1 cellular context compared by ENCODE assay signal in the genomic region with DNA sequence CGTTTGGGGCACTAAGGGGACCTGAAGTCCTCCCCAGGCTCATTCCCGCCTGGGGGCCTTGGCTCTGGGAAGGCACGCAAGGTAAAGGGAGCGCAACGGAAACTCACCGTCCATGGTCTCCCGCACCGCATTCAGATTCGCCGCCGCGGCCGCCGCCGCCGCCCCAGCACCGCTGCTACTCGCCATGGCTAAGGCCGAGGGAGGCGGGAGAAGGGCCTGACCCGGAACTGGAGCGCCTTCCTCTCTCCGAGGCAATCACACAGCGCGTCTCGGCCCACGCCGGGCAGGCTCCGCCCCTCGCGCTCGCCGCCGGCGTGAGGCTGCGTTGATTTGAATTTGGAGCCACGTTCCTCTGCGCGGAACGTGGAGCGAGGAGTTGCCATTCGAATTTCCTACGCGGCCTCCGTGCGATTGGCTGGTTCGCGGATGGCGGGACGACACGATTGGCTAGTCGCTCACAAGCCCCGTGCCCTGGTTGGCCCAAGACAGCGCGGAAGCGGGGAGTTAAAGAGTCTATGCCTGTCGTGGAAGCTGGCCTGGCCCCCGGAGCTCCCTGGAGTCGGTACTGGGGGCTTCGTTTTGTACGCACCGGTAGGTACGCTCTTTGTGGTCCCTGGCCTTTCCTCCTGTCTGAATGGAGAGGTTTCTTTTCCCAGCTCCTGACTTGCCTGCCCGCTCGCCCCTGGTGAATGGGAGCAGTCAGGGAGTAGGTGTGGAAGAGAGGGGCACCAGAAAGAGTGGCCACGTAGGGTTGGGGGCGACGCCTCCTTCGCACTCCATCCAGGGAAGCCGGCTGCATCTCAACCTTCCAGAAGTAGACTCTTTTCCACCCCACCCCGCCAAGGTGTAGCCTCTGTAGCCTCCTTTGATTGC.
A peak's percentile ranks its signal among the peaks of the same experiment; 100 is the strongest.
TF ChIP-seq lines count a peak whose summit lies in the region.

A gene (plus strand): TSS at position 507 of the 873 bp plus-strand sequence. CDS start 1,018 bp downstream, outside the sequence.
A gene with protein sequence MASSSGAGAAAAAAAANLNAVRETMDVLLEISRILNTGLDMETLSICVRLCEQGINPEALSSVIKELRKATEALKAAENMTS (minus strand): TSS at position 213 of the 873 bp plus-strand sequence. CDS start 27 bp downstream, at position 186.

TF ChIP-seq in HEK293, 187 proteins besides CTCF, POLR2A, EP300 and RAD21 (continued from another document and continues in another):
- TF ChIP-seq, protein P1, sequence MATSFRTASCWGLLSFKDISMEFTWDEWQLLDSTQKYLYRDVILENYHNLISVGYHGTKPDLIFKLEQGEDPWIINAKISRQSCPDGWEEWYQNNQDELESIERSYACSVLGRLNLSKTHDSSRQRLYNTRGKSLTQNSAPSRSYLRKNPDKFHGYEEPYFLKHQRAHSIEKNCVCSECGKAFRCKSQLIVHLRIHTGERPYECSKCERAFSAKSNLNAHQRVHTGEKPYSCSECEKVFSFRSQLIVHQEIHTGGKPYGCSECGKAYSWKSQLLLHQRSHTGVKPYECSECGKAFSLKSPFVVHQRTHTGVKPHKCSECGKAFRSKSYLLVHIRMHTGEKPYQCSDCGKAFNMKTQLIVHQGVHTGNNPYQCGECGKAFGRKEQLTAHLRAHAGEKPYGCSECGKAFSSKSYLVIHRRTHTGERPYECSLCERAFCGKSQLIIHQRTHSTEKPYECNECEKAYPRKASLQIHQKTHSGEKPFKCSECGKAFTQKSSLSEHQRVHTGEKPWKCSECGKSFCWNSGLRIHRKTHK (tag by site-specific recombination; IDR thresholded peaks at IDR 0.05): no peak
- peak; percentile 95 for TF ChIP-seq SP2 (tag by site-specific recombination; IDR thresholded peaks at IDR 0.05)
- TF ChIP-seq ZNF239 (tag by site-specific recombination; IDR thresholded peaks at IDR 0.05): no peak
- no peak for TF ChIP-seq ZNF610 (tag by site-specific recombination; IDR thresholded peaks at IDR 0.05; ENCODE audit: borderline replicate concordance)
- TF ChIP-seq ZNF292 (tag by site-specific recombination; IDR thresholded peaks at IDR 0.05; ENCODE audit: borderline replicate concordance, low read depth): no peak
- no peak for TF ChIP-seq ZNF585B (tag by site-specific recombination; IDR thresholded peaks at IDR 0.05)
- TF ChIP-seq SETDB1 (IDR thresholded peaks at IDR 0.05; ENCODE audit: insufficient read length, low read length): peak; percentile 97
- TF ChIP-seq ZNF560 (tag by site-specific recombination; IDR thresholded peaks at IDR 0.05; ENCODE audit: borderline replicate concordance): no peak
- TF ChIP-seq ZNF600 (tag by site-specific recombination; IDR thresholded peaks at IDR 0.05): no peak
- no peak for TF ChIP-seq ZBTB7A (tag by site-specific recombination; IDR thresholded peaks at IDR 0.05; ENCODE audit: low read depth)
- no peak for TF ChIP-seq ZNF341 (tag by site-specific recombination; IDR thresholded peaks at IDR 0.05; ENCODE audit: low read depth)
- TF ChIP-seq, protein P2, sequence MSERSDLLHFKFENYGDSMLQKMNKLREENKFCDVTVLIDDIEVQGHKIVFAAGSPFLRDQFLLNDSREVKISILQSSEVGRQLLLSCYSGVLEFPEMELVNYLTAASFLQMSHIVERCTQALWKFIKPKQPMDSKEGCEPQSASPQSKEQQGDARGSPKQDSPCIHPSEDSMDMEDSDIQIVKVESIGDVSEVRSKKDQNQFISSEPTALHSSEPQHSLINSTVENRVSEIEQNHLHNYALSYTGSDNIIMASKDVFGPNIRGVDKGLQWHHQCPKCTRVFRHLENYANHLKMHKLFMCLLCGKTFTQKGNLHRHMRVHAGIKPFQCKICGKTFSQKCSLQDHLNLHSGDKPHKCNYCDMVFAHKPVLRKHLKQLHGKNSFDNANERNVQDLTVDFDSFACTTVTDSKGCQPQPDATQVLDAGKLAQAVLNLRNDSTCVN (tag by site-specific recombination; optimal IDR thresholded peaks at IDR 0.05): peak; percentile 75
- TF ChIP-seq, protein P3, sequence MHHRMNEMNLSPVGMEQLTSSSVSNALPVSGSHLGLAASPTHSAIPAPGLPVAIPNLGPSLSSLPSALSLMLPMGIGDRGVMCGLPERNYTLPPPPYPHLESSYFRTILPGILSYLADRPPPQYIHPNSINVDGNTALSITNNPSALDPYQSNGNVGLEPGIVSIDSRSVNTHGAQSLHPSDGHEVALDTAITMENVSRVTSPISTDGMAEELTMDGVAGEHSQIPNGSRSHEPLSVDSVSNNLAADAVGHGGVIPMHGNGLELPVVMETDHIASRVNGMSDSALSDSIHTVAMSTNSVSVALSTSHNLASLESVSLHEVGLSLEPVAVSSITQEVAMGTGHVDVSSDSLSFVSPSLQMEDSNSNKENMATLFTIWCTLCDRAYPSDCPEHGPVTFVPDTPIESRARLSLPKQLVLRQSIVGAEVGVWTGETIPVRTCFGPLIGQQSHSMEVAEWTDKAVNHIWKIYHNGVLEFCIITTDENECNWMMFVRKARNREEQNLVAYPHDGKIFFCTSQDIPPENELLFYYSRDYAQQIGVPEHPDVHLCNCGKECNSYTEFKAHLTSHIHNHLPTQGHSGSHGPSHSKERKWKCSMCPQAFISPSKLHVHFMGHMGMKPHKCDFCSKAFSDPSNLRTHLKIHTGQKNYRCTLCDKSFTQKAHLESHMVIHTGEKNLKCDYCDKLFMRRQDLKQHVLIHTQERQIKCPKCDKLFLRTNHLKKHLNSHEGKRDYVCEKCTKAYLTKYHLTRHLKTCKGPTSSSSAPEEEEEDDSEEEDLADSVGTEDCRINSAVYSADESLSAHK (tag by site-specific recombination; IDR thresholded peaks at IDR 0.05): peak; percentile 4; the same call in 1 of the 2 replicates
- no peak for TF ChIP-seq ZNF248 (tag by site-specific recombination; IDR thresholded peaks at IDR 0.05)
- TF ChIP-seq ZNF670 (tag by site-specific recombination; IDR thresholded peaks at IDR 0.05; ENCODE audit: low read depth): no peak
- TF ChIP-seq HOXD13 (CRISPR knock-in tag; IDR thresholded peaks at IDR 0.05; ENCODE audit: borderline replicate concordance): no peak
- TF ChIP-seq ZNF350 (tag by site-specific recombination; IDR thresholded peaks at IDR 0.05): no peak
- no peak for TF ChIP-seq ZNF558 (tag by site-specific recombination; IDR thresholded peaks at IDR 0.05)
- TF ChIP-seq ZNF658 (tag by site-specific recombination; IDR thresholded peaks at IDR 0.05): no peak
- no peak for TF ChIP-seq KLF1 (tag by site-specific recombination; IDR thresholded peaks at IDR 0.05)
- no peak for TF ChIP-seq ZNF768 (tag by site-specific recombination; IDR thresholded peaks at IDR 0.05)
- no peak for TF ChIP-seq ZNF510 (tag by site-specific recombination; IDR thresholded peaks at IDR 0.05; ENCODE audit: insufficient replicate concordance)
- no peak for TF ChIP-seq GLI4 (tag by site-specific recombination; IDR thresholded peaks at IDR 0.05)
- TF ChIP-seq, protein P4, sequence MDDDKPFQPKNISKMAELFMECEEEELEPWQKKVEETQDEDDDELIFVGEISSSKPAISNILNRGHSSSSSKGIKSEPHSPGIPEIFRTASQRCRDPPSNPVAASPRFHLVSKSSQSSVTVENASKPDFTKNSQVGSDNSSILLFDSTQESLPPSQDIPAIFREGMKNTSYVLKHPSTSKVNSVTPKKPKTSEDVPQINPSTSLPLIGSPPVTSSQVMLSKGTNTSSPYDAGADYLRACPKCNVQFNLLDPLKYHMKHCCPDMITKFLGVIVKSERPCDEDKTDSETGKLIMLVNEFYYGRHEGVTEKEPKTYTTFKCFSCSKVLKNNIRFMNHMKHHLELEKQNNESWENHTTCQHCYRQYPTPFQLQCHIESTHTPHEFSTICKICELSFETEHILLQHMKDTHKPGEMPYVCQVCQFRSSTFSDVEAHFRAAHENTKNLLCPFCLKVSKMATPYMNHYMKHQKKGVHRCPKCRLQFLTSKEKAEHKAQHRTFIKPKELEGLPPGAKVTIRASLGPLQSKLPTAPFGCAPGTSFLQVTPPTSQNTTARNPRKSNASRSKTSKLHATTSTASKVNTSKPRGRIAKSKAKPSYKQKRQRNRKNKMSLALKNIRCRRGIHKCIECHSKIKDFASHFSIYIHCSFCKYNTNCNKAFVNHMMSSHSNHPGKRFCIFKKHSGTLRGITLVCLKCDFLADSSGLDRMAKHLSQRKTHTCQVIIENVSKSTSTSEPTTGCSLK (tag by site-specific recombination; IDR thresholded peaks at IDR 0.05): no peak
- TF ChIP-seq KLF9 (tag by site-specific recombination; IDR thresholded peaks at IDR 0.05; ENCODE audit: low read depth): peak; percentile 69; the same call in 1 of the 2 replicates
- TF ChIP-seq ZNF266 (tag by site-specific recombination; IDR thresholded peaks at IDR 0.05; ENCODE audit: low read depth): no peak
- no peak for TF ChIP-seq ZFP41 (tag by site-specific recombination; IDR thresholded peaks at IDR 0.05; ENCODE audit: borderline replicate concordance)
- TF ChIP-seq, protein P5, sequence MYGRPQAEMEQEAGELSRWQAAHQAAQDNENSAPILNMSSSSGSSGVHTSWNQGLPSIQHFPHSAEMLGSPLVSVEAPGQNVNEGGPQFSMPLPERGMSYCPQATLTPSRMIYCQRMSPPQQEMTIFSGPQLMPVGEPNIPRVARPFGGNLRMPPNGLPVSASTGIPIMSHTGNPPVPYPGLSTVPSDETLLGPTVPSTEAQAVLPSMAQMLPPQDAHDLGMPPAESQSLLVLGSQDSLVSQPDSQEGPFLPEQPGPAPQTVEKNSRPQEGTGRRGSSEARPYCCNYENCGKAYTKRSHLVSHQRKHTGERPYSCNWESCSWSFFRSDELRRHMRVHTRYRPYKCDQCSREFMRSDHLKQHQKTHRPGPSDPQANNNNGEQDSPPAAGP (tag by site-specific recombination; IDR thresholded peaks at IDR 0.05): 0 out of 2 replicates have a peak, but pooled peaks have one; percentile 10
- TF ChIP-seq, protein P6, sequence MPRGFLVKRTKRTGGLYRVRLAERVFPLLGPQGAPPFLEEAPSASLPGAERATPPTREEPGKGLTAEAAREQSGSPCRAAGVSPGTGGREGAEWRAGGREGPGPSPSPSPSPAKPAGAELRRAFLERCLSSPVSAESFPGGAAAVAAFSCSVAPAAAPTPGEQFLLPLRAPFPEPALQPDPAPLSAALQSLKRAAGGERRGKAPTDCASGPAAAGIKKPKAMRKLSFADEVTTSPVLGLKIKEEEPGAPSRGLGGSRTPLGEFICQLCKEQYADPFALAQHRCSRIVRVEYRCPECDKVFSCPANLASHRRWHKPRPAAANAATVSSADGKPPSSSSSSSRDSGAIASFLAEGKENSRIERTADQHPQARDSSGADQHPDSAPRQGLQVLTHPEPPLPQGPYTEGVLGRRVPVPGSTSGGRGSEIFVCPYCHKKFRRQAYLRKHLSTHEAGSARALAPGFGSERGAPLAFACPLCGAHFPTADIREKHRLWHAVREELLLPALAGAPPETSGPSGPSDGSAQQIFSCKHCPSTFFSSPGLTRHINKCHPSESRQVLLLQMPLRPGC (tag by site-specific recombination; IDR thresholded peaks at IDR 0.05): no peak
- TF ChIP-seq OVOL3 (tag by site-specific recombination; IDR thresholded peaks at IDR 0.05): no peak
- TF ChIP-seq KLF16 (tag by site-specific recombination; IDR thresholded peaks at IDR 0.05): no peak; the same call in 1 of the 2 replicates
- TF ChIP-seq ZNF140 (tag by site-specific recombination; IDR thresholded peaks at IDR 0.05): no peak
- peak; percentile 26; the same call in 1 of the 2 replicates for TF ChIP-seq ZNF629 (tag by site-specific recombination; IDR thresholded peaks at IDR 0.05)
- no peak for TF ChIP-seq ZNF214 (tag by site-specific recombination; IDR thresholded peaks at IDR 0.05; ENCODE audit: borderline replicate concordance)
- TF ChIP-seq RBAK (tag by site-specific recombination; IDR thresholded peaks at IDR 0.05): no peak
- TF ChIP-seq, protein P7, sequence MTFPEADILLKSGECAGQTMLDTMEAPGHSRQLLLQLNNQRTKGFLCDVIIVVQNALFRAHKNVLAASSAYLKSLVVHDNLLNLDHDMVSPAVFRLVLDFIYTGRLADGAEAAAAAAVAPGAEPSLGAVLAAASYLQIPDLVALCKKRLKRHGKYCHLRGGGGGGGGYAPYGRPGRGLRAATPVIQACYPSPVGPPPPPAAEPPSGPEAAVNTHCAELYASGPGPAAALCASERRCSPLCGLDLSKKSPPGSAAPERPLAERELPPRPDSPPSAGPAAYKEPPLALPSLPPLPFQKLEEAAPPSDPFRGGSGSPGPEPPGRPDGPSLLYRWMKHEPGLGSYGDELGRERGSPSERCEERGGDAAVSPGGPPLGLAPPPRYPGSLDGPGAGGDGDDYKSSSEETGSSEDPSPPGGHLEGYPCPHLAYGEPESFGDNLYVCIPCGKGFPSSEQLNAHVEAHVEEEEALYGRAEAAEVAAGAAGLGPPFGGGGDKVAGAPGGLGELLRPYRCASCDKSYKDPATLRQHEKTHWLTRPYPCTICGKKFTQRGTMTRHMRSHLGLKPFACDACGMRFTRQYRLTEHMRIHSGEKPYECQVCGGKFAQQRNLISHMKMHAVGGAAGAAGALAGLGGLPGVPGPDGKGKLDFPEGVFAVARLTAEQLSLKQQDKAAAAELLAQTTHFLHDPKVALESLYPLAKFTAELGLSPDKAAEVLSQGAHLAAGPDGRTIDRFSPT (tag by site-specific recombination; IDR thresholded peaks at IDR 0.05): no peak; the same call in 1 of the 2 replicates
- TF ChIP-seq, protein P8, sequence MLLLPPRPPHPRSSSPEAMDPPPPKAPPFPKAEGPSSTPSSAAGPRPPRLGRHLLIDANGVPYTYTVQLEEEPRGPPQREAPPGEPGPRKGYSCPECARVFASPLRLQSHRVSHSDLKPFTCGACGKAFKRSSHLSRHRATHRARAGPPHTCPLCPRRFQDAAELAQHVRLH (tag by site-specific recombination; IDR thresholded peaks at IDR 0.05): no peak
- TF ChIP-seq ZFP69B (tag by site-specific recombination; IDR thresholded peaks at IDR 0.05): no peak
- TF ChIP-seq, protein P9, sequence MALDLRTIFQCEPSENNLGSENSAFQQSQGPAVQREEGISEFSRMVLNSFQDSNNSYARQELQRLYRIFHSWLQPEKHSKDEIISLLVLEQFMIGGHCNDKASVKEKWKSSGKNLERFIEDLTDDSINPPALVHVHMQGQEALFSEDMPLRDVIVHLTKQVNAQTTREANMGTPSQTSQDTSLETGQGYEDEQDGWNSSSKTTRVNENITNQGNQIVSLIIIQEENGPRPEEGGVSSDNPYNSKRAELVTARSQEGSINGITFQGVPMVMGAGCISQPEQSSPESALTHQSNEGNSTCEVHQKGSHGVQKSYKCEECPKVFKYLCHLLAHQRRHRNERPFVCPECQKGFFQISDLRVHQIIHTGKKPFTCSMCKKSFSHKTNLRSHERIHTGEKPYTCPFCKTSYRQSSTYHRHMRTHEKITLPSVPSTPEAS (tag by site-specific recombination; IDR thresholded peaks at IDR 0.05): no peak
- no peak for TF ChIP-seq ZNF10 (tag by site-specific recombination; IDR thresholded peaks at IDR 0.05)
- no peak for TF ChIP-seq ZNF24 (tag by site-specific recombination; IDR thresholded peaks at IDR 0.05)
- no peak for TF ChIP-seq ZNF146 (tag by site-specific recombination; IDR thresholded peaks at IDR 0.05)
- no peak for TF ChIP-seq ZNF555 (tag by site-specific recombination; conservative IDR thresholded peaks at IDR 0.05)
- TF ChIP-seq ZNF837 (tag by site-specific recombination; IDR thresholded peaks at IDR 0.05): no peak
- no peak for TF ChIP-seq ZNF777 (tag by site-specific recombination; IDR thresholded peaks at IDR 0.05; ENCODE audit: borderline replicate concordance)
- no peak for TF ChIP-seq ZBTB8A (tag by site-specific recombination; IDR thresholded peaks at IDR 0.05)
- no peak for TF ChIP-seq ZNF366 (tag by site-specific recombination; conservative IDR thresholded peaks at IDR 0.05)
